8 cellular contexts compared by ENCODE assay signal in the genomic region with DNA sequence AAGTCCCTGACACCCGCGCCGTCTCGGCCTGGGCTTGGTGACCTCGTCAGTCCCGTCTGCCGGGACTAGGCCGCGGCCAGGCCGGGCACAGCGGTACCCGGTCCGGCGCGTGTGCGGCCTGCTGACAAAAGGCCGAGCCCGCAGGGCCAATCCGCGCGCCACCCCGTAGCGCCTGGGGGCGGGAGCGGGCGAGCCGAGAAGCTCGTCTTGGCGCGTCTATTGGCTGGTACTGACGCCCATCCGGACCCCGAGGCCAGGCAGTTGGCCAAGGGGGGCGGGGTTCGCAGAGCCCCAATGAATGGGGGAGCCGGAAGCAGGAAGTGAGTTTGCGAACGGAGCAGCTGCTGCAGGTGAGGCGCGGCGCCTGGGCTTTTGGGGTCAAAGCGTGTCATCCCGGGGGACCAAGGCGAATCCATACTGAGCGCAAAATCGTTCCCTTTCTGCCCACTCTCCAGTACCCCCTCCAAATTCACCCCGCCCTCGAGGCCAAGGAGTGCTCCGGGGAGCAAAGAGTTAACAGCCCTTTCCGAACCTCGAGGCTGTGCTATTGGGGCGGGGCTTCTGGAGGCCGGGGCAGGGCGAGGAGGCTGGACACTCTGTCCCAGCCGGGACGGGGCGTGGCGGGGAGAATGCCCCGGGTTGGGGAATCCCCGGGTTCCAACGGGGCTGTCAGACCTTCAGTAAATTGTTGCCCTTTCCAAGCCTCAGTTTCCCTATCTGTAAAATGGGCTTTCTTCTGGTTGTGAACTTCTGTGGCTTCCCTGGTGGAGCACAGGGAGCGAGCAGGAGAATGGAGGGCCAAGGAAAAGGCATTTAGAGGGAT. TPM values are rescaled to one million over a fixed set of nuclear protein-coding genes. Genes with fewer than 3 reads are reported as not detected.
DNase-seq lines count a peak whose midpoint lies in the region; ATAC-seq, FAIRE-seq and TF ChIP-seq lines count a peak whose summit lies in the region.

A gene with protein sequence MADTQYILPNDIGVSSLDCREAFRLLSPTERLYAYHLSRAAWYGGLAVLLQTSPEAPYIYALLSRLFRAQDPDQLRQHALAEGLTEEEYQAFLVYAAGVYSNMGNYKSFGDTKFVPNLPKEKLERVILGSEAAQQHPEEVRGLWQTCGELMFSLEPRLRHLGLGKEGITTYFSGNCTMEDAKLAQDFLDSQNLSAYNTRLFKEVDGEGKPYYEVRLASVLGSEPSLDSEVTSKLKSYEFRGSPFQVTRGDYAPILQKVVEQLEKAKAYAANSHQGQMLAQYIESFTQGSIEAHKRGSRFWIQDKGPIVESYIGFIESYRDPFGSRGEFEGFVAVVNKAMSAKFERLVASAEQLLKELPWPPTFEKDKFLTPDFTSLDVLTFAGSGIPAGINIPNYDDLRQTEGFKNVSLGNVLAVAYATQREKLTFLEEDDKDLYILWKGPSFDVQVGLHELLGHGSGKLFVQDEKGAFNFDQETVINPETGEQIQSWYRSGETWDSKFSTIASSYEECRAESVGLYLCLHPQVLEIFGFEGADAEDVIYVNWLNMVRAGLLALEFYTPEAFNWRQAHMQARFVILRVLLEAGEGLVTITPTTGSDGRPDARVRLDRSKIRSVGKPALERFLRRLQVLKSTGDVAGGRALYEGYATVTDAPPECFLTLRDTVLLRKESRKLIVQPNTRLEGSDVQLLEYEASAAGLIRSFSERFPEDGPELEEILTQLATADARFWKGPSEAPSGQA (plus strand): TSS at position 319 of the 823 bp plus-strand sequence. CDS start 1,767 bp downstream, outside the sequence.

- peak within 1 kb of the TSS; percentile 84 to 94 (median 91) for H3K27ac ChIP-seq in BLaER1 treated with 17β-estradiol and CSF1 and Interleukin-3, amounts not matched to agents 10 nM and 100 nM
- H3K27ac ChIP-seq in HepG2 (ENCODE audit: extremely low read length, insufficient read depth, low read length) = peak within 1 kb of the TSS; percentile 87

- TF ChIP-seq RAD21 in HepG2 (CRISPR knock-in tag; IDR thresholded peaks at IDR 0.05) = no peak; the same call in 1 of the 2 replicates

- POLR2A ChIA-PET in HepG2 (lab: Yijun Ruan, JAX) = interaction anchor here (0.5 to 1.8 kb wide), 23 partner anchors 10 to 575 kb away, joined by 3 to 48 read pairs (median 6); a partner anchor contains a TSS

- H3K9me3 ChIP-seq in BLaER1 treated with 17β-estradiol and CSF1 and Interleukin-3, amounts not matched to agents 10 nM and 100 nM (replicated peaks in 1 of 11) = no peaks in the 10 kb centered on the region
- H3K9me3 ChIP-seq in HepG2 (ENCODE audit: low read length) = no peaks in the 10 kb centered on the region

- no peaks in the 10 kb centered on the region for H3K27me3 Mint-ChIP-seq in dendritic cell treated with granulocyte-macrophage colony-stimulating factor and Interleukin-4, amounts not matched to agents 40 ng/mL and 50 ng/mL, for 4 days

- peak; percentile 18; the same call in 1 of the 2 replicates for TF ChIP-seq CTCF in HepG2 (CRISPR knock-in tag; IDR thresholded peaks at IDR 0.05)

- in situ Hi-C loops in HepG2 (cut with HindIII; ENCODE audit: extremely low pct_ligation_motif_present, low pct_unique_long_range_greater_than_20kb) = no loop called here

- peak within 1 kb of the TSS; percentile 72 to 96 (median 84) for H3K4me3 ChIP-seq in BLaER1 treated with 17β-estradiol and CSF1 and Interleukin-3, amounts not matched to agents 10 nM and 100 nM
- H3K4me3 ChIP-seq in HepG2 (replicated peaks in 1 of 3; ENCODE audit: insufficient read depth in 1 of 3, low read depth in 2 of 3, low read length in 3 of 3) = peak within 1 kb of the TSS; percentile 70 to 93 (median 92)

- peak within 1 kb of the TSS; percentile 89 to 97 (median 95) for H3K9ac ChIP-seq in BLaER1 treated with 17β-estradiol and CSF1 and Interleukin-3, amounts not matched to agents 10 nM and 100 nM
- peak within 1 kb of the TSS; percentile 94 for H3K9ac ChIP-seq in HepG2 (ENCODE audit: insufficient read depth, low read depth, low read length)

- H3K4me1 ChIP-seq in BLaER1 treated with 17β-estradiol and CSF1 and Interleukin-3, amounts not matched to agents 10 nM and 100 nM = peaks cover 15 to 31% (median 24%) of the 10 kb centered on the region in 10 experiments
- peaks cover 50% of the 10 kb centered on the region for H3K4me1 ChIP-seq in HepG2 (ENCODE audit: insufficient read depth, low read length)

- FAIRE-seq in HepG2 (lab: Jason Lieb, UNC) = peak; percentile 15

- peak within 1 kb of the TSS; percentile 84 to 99 (median 94) for H3K4me2 ChIP-seq in BLaER1 treated with 17β-estradiol and CSF1 and Interleukin-3, amounts not matched to agents 10 nM and 100 nM
- H3K4me2 ChIP-seq in HepG2 (ENCODE audit: low read depth, low read length) = peak within 1 kb of the TSS; percentile 88

- peak; percentile 85 to 93 for TF ChIP-seq POLR2A in HepG2 (IDR thresholded peaks at IDR 0.05; ENCODE audit: insufficient read depth in 1 of 2, low read depth in 2 of 2, low read length in 2 of 2)

- TSS peak; percentile 74 for BruUV-seq in HepG2 (replicated peaks; lab: Mats Ljungman, UMichigan)

- peaks cover 46% of the 10 kb centered on the region for H3K4me1 Mint-ChIP-seq in dendritic cell treated with granulocyte-macrophage colony-stimulating factor and Interleukin-4, amounts not matched to agents 40 ng/mL and 50 ng/mL, for 4 days (ENCODE audit: low read depth)

- intact Hi-C loops in dendritic cell treated with granulocyte-macrophage colony-stimulating factor and Interleukin-4, amounts not matched to agents 40 ng/mL and 50 ng/mL, for 4 days (cut with micrococcal nuclease) = loop anchor here (1.0 kb wide), 2 partner anchors 14 to 41 kb away; a partner anchor contains a TSS
- intact Hi-C loops in HepG2 (cut with micrococcal nuclease; ENCODE audit: unreplicated experiment) = loop anchor here (1.0 kb wide), 1 partner anchor 66 kb away; a partner anchor contains a TSS

- 3% methylated on average over 18 of the region's 62 CpGs for WGBS in HepG2 (ENCODE audit: low lambda C conversion rate)

- H3K27ac Mint-ChIP-seq in dendritic cell treated with granulocyte-macrophage colony-stimulating factor and Interleukin-4, amounts not matched to agents 40 ng/mL and 50 ng/mL, for 4 days = peak within 1 kb of the TSS; percentile 93

- H3K9me3 Mint-ChIP-seq in dendritic cell treated with granulocyte-macrophage colony-stimulating factor and Interleukin-4, amounts not matched to agents 40 ng/mL and 50 ng/mL, for 4 days = no peaks in the 10 kb centered on the region

- H4K20me1 ChIP-seq in BLaER1 treated with 17β-estradiol and CSF1 and Interleukin-3, amounts not matched to agents 10 nM and 100 nM = peaks cover 0 to 60% (median 16%) of the 10 kb centered on the region in 11 experiments; a peak in 12 of 22 replicates
- no peaks in the 10 kb centered on the region; the same call in 1 of the 2 replicates for H4K20me1 ChIP-seq in HepG2 (ENCODE audit: insufficient read depth, low read length)

- no peaks in the 10 kb centered on the region for H3K27me3 ChIP-seq in BLaER1 treated with 17β-estradiol and CSF1 and Interleukin-3, amounts not matched to agents 10 nM and 100 nM
- no peaks in the 10 kb centered on the region for H3K27me3 ChIP-seq in HepG2 (ENCODE audit: control insufficient read depth in 1 of 2, insufficient read depth in 2 of 2, low read length in 2 of 2)

- H3K79me2 ChIP-seq in HepG2 (ENCODE audit: insufficient read depth, low read length) = peaks cover 2% of the 10 kb centered on the region

- peak within 1 kb of the TSS; percentile 86 for H3K4me3 Mint-ChIP-seq in dendritic cell treated with granulocyte-macrophage colony-stimulating factor and Interleukin-4, amounts not matched to agents 40 ng/mL and 50 ng/mL, for 4 days

- peak; percentile 93 for ATAC-seq in GM19351 (IDR thresholded peaks at IDR 0.05; ENCODE audit: unreplicated experiment)
- peak; percentile 88 for ATAC-seq in HG03521 (IDR thresholded peaks at IDR 0.05; ENCODE audit: unreplicated experiment)
- ATAC-seq in HepG2 = peak; percentile 93

- peaks cover 17 to 57% (median 35%) of the 10 kb centered on the region in 11 experiments; a peak in 20 of 22 replicates for H3K36me3 ChIP-seq in BLaER1 treated with 17β-estradiol and CSF1 and Interleukin-3, amounts not matched to agents 10 nM and 100 nM
- peaks cover 0 to 5% of the 10 kb centered on the region in 2 experiments; a peak in 3 of 5 replicates for H3K36me3 ChIP-seq in HepG2 (replicated peaks in 1 of 2; ENCODE audit: control insufficient read depth in 1 of 2, insufficient read depth in 2 of 2, low read length in 2 of 2)

- CTCF ChIA-PET in HepG2 (lab: Yijun Ruan, JAX; ENCODE audit: low intra/inter-chr PET ratio, low total read pairs) = interaction anchor here (2.8 kb wide), 1 partner anchor 72 kb away, joined by 28 read pairs; no protein-coding TSS in a partner anchor

- TF ChIP-seq EP300 in HepG2 (IDR thresholded peaks at IDR 0.05; ENCODE audit: low read depth in 2 of 2, low read length in 2 of 2) (no peak), HepG2 (CRISPR knock-in tag; IDR thresholded peaks at IDR 0.05; ENCODE audit: borderline replicate concordance) (0 out of 2 replicates have a peak, but pooled peaks have one; percentile 31)

- DNase-seq in NCI-H748 (lab: John Stamatoyannopoulos, UW; ENCODE audit: unreplicated experiment) = peak; percentile 98
- DNase-seq in activated CD4-positive, alpha-beta T cell treated with anti-CD3 and anti-CD28 coated beads, Interleukin-2, amount 50 U/mL, for 24 hours (ENCODE audit: low read depth in 1 of 2, low spot score in 1 of 2) = peak; percentile 86 to 92
- DNase-seq in HepG2 (ENCODE audit: low spot score) = peak; percentile 93
- peak; percentile 95 for DNase-seq in stimulated activated CD4-positive, alpha-beta T cell treated with anti-CD3 and anti-CD28 coated beads, Interleukin-4, amount 100 ng/mL, for 1 hour

- H2AFZ ChIP-seq in HepG2 (ENCODE audit: low read length) = no peak within 1 kb of the TSS

- H3K36me3 Mint-ChIP-seq in dendritic cell treated with granulocyte-macrophage colony-stimulating factor and Interleukin-4, amounts not matched to agents 40 ng/mL and 50 ng/mL, for 4 days (ENCODE audit: low read depth) = peaks cover 57% of the 10 kb centered on the region

RNA-seq across cellular contexts. Expression of the gene that starts here (rescaled TPM):
- total RNA-seq in HepG2 (2016; rRNA removed; fragmentation: Illumina TruSeq; extraction: Trizol) = 48.7 and 59.8 TPM in 2 replicates
- total RNA-seq in HepG2 (2016; cell fraction: cytosol; rRNA removed; fragmentation: Illumina TruSeq; extraction: Trizol; ENCODE audit: low read depth) = 23.4 and 25.5 TPM in 2 replicates
- total RNA-seq in HepG2 (2016; cell fraction: insoluble cytoplasmic fraction; rRNA removed; fragmentation: Illumina TruSeq; extraction: Trizol) = 33.2 and 57.2 TPM in 2 replicates
- total RNA-seq in HepG2 (2016; cell fraction: membrane; rRNA removed; fragmentation: Illumina TruSeq; extraction: Trizol) = 37.2 and 39.3 TPM in 2 replicates
- total RNA-seq in HepG2 (2016; cell fraction: nucleus; rRNA removed; fragmentation: Illumina TruSeq; extraction: Trizol) = 41.5 and 47.9 TPM in 2 replicates
- polyA plus RNA-seq in HepG2 (2011; rRNA removed) = 38.4 and 48.4 TPM in 2 replicates
- polyA plus RNA-seq in HepG2 (2011; cell fraction: cytosol; rRNA removed) = 24.8 and 28.9 TPM in 2 replicates
- polyA plus RNA-seq in HepG2 (2011; cell fraction: nucleus; rRNA removed) = 84.7 and 84.9 TPM in 2 replicates
- 24.0 and 27.9 TPM in 2 replicates for polyA plus RNA-seq in HepG2 (2012)
- 25.5 and 28.2 TPM in 2 replicates for polyA plus RNA-seq in HepG2 (2016; cell fraction: cytosol; fragmentation: Illumina TruSeq; extraction: Trizol; ENCODE audit: low read depth)
- polyA plus RNA-seq in HepG2 (2016; cell fraction: insoluble cytoplasmic fraction; fragmentation: Illumina TruSeq; extraction: Trizol; ENCODE audit: low read depth) = 38.4 and 40.3 TPM in 2 replicates
- 26.4 and 32.4 TPM in 2 replicates for polyA plus RNA-seq in HepG2 (2016; cell fraction: membrane; fragmentation: Illumina TruSeq; extraction: Trizol; ENCODE audit: low read depth)
- 77.0 and 84.6 TPM in 2 replicates for polyA plus RNA-seq in HepG2 (2016; cell fraction: nucleus; fragmentation: Illumina TruSeq; extraction: Trizol; ENCODE audit: insufficient read depth, low read depth)
- polyA minus RNA-seq in HepG2 (2011; rRNA and poly(A)+ RNA removed; ENCODE audit: low replicate concordance) = 109 and 188 TPM in 2 replicates
- 60.2 and 62.2 TPM in 2 replicates for polyA minus RNA-seq in HepG2 (2011; cell fraction: cytosol; rRNA and poly(A)+ RNA removed)
- 41.5 and 52.0 TPM in 2 replicates for polyA minus RNA-seq in HepG2 (2011; cell fraction: nucleus; rRNA and poly(A)+ RNA removed)

Comparison
In these comparisons a context has a peak if more than half of its experiments do, and no peak if none do; other contexts are left out.
1. Peak in every context shown above with its lines: DNase-seq, ATAC-seq, H3K4me3 ChIP-seq and H3K27ac ChIP-seq.